Comparison of ENCODE assay signal across 8 cellular contexts in genomic region chr12:31959051-31959700, GRCh38.
DNase-seq lines count a peak whose midpoint lies in the region; ATAC-seq and TF ChIP-seq lines count a peak whose summit lies in the region.

Gene RESF1, plus strand, starts transcription at chr12:31959415. Its CDS starts 21,541 bp downstream, at chr12:31980956.

- peak; percentile 88 for ATAC-seq in GM19035 (IDR thresholded peaks at IDR 0.05; ENCODE audit: unreplicated experiment)
- peak; percentile 93 for ATAC-seq in HG03342 (IDR thresholded peaks at IDR 0.05; ENCODE audit: unreplicated experiment)
- peak; percentile 85 to 88 for ATAC-seq in activated CD4-positive, CD25-positive, alpha-beta regulatory T cell treated with anti-CD3 and anti-CD28 coated beads, Interleukin-2, amount 50 U/mL, for 24 hours
- peak; percentile 77 for ATAC-seq in central memory CD8-positive, alpha-beta T cell (replicated peaks; ENCODE audit: extremely low read depth, poor library complexity, severe bottlenecking)

- peaks cover 46% of the 10 kb centered on the region for H3K36me3 Mint-ChIP-seq in central memory CD8-positive, alpha-beta T cell (ENCODE audit: insufficient read depth)

- peak within 1 kb of the TSS; percentile 84 for H3K4me3 ChIP-seq in AG10803 (ENCODE audit: low read length)

- peak within 1 kb of the TSS; percentile 96 for H3K27ac Mint-ChIP-seq in central memory CD8-positive, alpha-beta T cell (ENCODE audit: low read depth)

- TF ChIP-seq CTCF in AG10803 (conservative IDR thresholded peaks at IDR 0.05; ENCODE audit: low read length): no peak

- DNase-seq in AG10803 (ENCODE audit: low read depth) (peak; percentile 80), NCI-H345 treated with DMSO at 0.1 percent for 48 hours (lab: John Stamatoyannopoulos, UW; ENCODE audit: unreplicated experiment) (peak; percentile 88), islet precursor cell (peak; percentile 99)
- peak; percentile 73 to 80 for DNase-seq in central memory CD8-positive, alpha-beta T cell (ENCODE audit: low spot score in 2 of 2)
- DNase-seq in stimulated activated CD4-positive, alpha-beta T cell treated with anti-CD3 and anti-CD28 coated beads, Interleukin-12 subunit alpha, Interleukin-12 subunit beta, amount 100 ng/mL, for 4 hours: peak; percentile 78

- no peaks in the 10 kb centered on the region for H3K27me3 Mint-ChIP-seq in central memory CD8-positive, alpha-beta T cell

- H3K4me3 Mint-ChIP-seq in central memory CD8-positive, alpha-beta T cell: peak within 1 kb of the TSS; percentile 94

- no peaks in the 10 kb centered on the region for H3K9me3 Mint-ChIP-seq in central memory CD8-positive, alpha-beta T cell

- H3K4me1 Mint-ChIP-seq in central memory CD8-positive, alpha-beta T cell: peaks cover 70% of the 10 kb centered on the region

Comparison
In these comparisons a context has a peak if more than half of its experiments do, and no peak if none do; other contexts are left out.
1. Peak in every context shown above with its lines: DNase-seq, ATAC-seq and H3K4me3 ChIP-seq.